In genomic region chr9:114652776-114653555, GRCh38 we compare ENCODE assay signal across 8 cellular contexts. TPM values are rescaled to one million over a fixed set of nuclear protein-coding genes. Genes with fewer than 3 reads are reported as not detected.
A peak's percentile ranks its signal among the peaks of the same experiment; 100 is the strongest.
DNase-seq lines count a peak whose midpoint lies in the region; ATAC-seq and TF ChIP-seq lines count a peak whose summit lies in the region.

No MANE protein-coding gene starts in this region.

- peaks cover 4% of the 10 kb centered on the region for H3K4me1 Mint-ChIP-seq in chondrocyte (ENCODE audit: low read depth)

- H3K27ac Mint-ChIP-seq in chondrocyte (ENCODE audit: unreplicated experiment): peak overlapping the region; percentile 63

- H3K9me3 Mint-ChIP-seq in chondrocyte (ENCODE audit: low read depth): no peaks in the 10 kb centered on the region

- TF ChIP-seq CTCF in chondrocyte (IDR thresholded peaks at IDR 0.05): no peak

- no peaks in the 10 kb centered on the region for H3K27me3 Mint-ChIP-seq in chondrocyte (ENCODE audit: low read depth)

- peak; percentile 53 for ATAC-seq in stimulated activated naive CD8-positive, alpha-beta T cell treated with anti-CD3 and anti-CD28 coated beads, Interleukin-15, Interleukin-2, amounts not matched to agents 100 U/mL and 50 U/mL, for 24 hours
- ATAC-seq in GM18520 (IDR thresholded peaks at IDR 0.05; ENCODE audit: unreplicated experiment): no peak

- H3K36me3 Mint-ChIP-seq in chondrocyte (ENCODE audit: low read depth): peaks cover 2% of the 10 kb centered on the region

- DNase-seq in activated CD8-positive, alpha-beta memory T cell treated with anti-CD3 and anti-CD28 coated beads for 24 hours: peak; percentile 57
- no peak for DNase-seq in activated CD8-positive, alpha-beta memory T cell treated with anti-CD3 and anti-CD28 coated beads, Interleukin-2, amount 50 U/mL, for 48 hours
- DNase-seq in LHCN-M2 (ENCODE audit: low read depth) (peak; percentile 29), chondrocyte (ENCODE audit: low spot score) (peak; percentile 26), SW 1271 (lab: John Stamatoyannopoulos, UW) (no peak), middle frontal gyrus (ENCODE audit: extremely low spot score, low spot score) (no peak)
- DNase-seq in stimulated activated naive CD8-positive, alpha-beta T cell treated with anti-CD3 and anti-CD28 coated beads, Interleukin-15, Interleukin-2, amounts not matched to agents 100 U/mL and 50 U/mL, for 24 hours: no peak

- H3K4me3 Mint-ChIP-seq in chondrocyte (ENCODE audit: unreplicated experiment): no peak overlapping the region

RNA-seq across cellular contexts. Expression of gene TEX53, which starts 4.6 kb away (rescaled TPM):
- total RNA-seq in LHCN-M2 (2014; rRNA removed) (not detected in 2 replicates), chondrocyte (not detected in 3 replicates)
- not detected for polyA plus RNA-seq in LHCN-M2 (2012)

RNA-seq across cellular contexts. Expression of gene TEX48, which starts 29.0 kb away (rescaled TPM):
- not detected in 2 replicates for total RNA-seq in LHCN-M2 (2014; rRNA removed)
- polyA plus RNA-seq in LHCN-M2 (2012): not detected
- not detected in 3 replicates for total RNA-seq in chondrocyte

RNA-seq across cellular contexts. Expression of gene TMEM268, which starts 41.9 kb away (rescaled TPM):
- 2.1 and 3.4 TPM in 2 replicates for total RNA-seq in LHCN-M2 (2014; rRNA removed)
- 3.3 TPM for polyA plus RNA-seq in LHCN-M2 (2012)
- total RNA-seq in chondrocyte: 10.7 to 21.5 TPM (median 19.0 TPM) in 3 replicates

Comparison
In these comparisons a context has a peak if more than half of its experiments do, and no peak if none do; other contexts are left out.
1. DNase-seq: peak in activated CD8-positive, alpha-beta memory T cell treated with anti-CD3 and anti-CD28 coated beads for 24 hours (single experiment), LHCN-M2 (single experiment) and chondrocyte (single experiment); none in activated CD8-positive, alpha-beta memory T cell treated with anti-CD3 and anti-CD28 coated beads, Interleukin-2, amount 50 U/mL, for 48 hours (single experiment), stimulated activated naive CD8-positive, alpha-beta T cell treated with anti-CD3 and anti-CD28 coated beads, Interleukin-15, Interleukin-2, amounts not matched to agents 100 U/mL and 50 U/mL, for 24 hours (single experiment), SW 1271 (0 of 2) and middle frontal gyrus (single experiment).